ENCODE assay signal across 9 cellular contexts in genomic region chr9:107465467-107466451, GRCh38. TPM values are rescaled to one million over a fixed set of nuclear protein-coding genes. Genes with fewer than 3 reads are reported as not detected.
DNase-seq lines count a peak whose midpoint lies in the region; ATAC-seq and TF ChIP-seq lines count a peak whose summit lies in the region.
"Had no signal": no experiment of that assay in that cellular context is flagged by ENCODE, and none has a peak within 500 bp of the region (broad histone marks: within the 10 kb centered on the region; RNA-seq: fewer than 3 reads in every experiment).

No MANE protein-coding gene starts in this region.

- H4K5ac ChIP-seq in IMR-90 (ENCODE audit: low read depth, low read length), result no peak overlapping the region

- DNase-seq in D341Med (ENCODE audit: low spot score), result peak; percentile 87
- peak; percentile 33 for DNase-seq in IMR-90
- DNase-seq in adrenal gland, result peak; percentile 43 to 74 (median 68)
- DNase-seq in heart right ventricle, result peak; percentile 55 to 80
- peak; percentile 65 to 85 (median 77) for DNase-seq in ovary
- DNase-seq in SHP77 treated with DMSO at 0.1 percent for 48 hours (lab: John Stamatoyannopoulos, UW), result no peak

- no TSS peak for BruUV-seq in IMR-90 (replicated peaks; lab: Mats Ljungman, UMichigan)

- no peak for TF ChIP-seq POLR2A in IMR-90 (IDR thresholded peaks at IDR 0.05; ENCODE audit: low read depth, low read length)
- no peak for TF ChIP-seq POLR2A in adrenal gland (IDR thresholded peaks at IDR 0.05)
- no peak for TF ChIP-seq POLR2A in ovary (IDR thresholded peaks at IDR 0.05)

- H3K27ac ChIP-seq in IMR-90 (ENCODE audit: insufficient read depth, low read length) (no peak overlapping the region), adrenal gland (no peak overlapping the region), heart right ventricle (peak overlapping the region in 6 of 10 donors; percentile 28 to 66 (median 53)), ovary (no peak overlapping the region)
- H3K27ac ChIP-seq: SJSA1 had no signal

- H3K4me3 ChIP-seq in IMR-90 (ENCODE audit: insufficient read depth, low read depth, low read length) (peak overlapping the region; percentile 48), adrenal gland (peak overlapping the region in 3 of 4 donors; percentile 33 to 60 (median 40)), heart right ventricle (peak overlapping the region; percentile 30 to 76 (median 64)), ovary (peak overlapping the region; percentile 44)
- H3K4me3 ChIP-seq: SJSA1 had no signal

- intact Hi-C loops in IMR-90 (cut with micrococcal nuclease) (loop anchor here (1.0 to 5.0 kb wide), 3 partner anchors 807 to 1296 kb away; no protein-coding TSS in a partner anchor), adrenal gland (cut with DNase I) (loop anchor here (5.0 kb wide), 2 partner anchors 1097 to 1102 kb away; no protein-coding TSS in a partner anchor), heart right ventricle (cut with DNase I) (loop anchor here (1.0 to 10.0 kb wide), 9 partner anchors 807 to 1297 kb away; no protein-coding TSS in a partner anchor), ovary (cut with DNase I) (loop anchor here in 3 of 4 donors (5.0 to 10.0 kb wide), 3 partner anchors 969 to 1102 kb away; no protein-coding TSS in a partner anchor)

- H3K4me1 ChIP-seq in IMR-90 (ENCODE audit: control insufficient read depth, insufficient read depth, low read length) (no peaks in the 10 kb centered on the region), adrenal gland (replicated peaks in 1 of 2) (peaks cover 10 to 13% of the 10 kb centered on the region in 2 donors), heart right ventricle (peaks cover 0 to 14% (median 6%) of the 10 kb centered on the region in 9 donors), ovary (ENCODE audit: insufficient read depth) (no peaks in the 10 kb centered on the region)

- TF ChIP-seq RAD21 in IMR-90 (IDR thresholded peaks at IDR 0.05; ENCODE audit: low read length), result peak; percentile 85

- H2BK120ac ChIP-seq in IMR-90 (ENCODE audit: low read depth, low read length), result no peak overlapping the region

- H2AFZ ChIP-seq in IMR-90 (replicated peaks; ENCODE audit: low read length, poor library complexity), result peak overlapping the region; percentile 95

- no peak overlapping the region for H2BK5ac ChIP-seq in IMR-90 (ENCODE audit: low read depth, low read length, poor library complexity, severe bottlenecking)

- TF ChIP-seq EP300 in ovary (IDR thresholded peaks at IDR 0.05), result no peak

- H3K23ac ChIP-seq in IMR-90 (ENCODE audit: low read depth, low read length), result peak overlapping the region; percentile 21

- no peak overlapping the region; the same call in 1 of the 2 replicates for H3K14ac ChIP-seq in IMR-90 (replicated peaks; ENCODE audit: low read depth, low read length)

- peak; percentile 83 for TF ChIP-seq CTCF in IMR-90 (conservative IDR thresholded peaks at IDR 0.05; ENCODE audit: low read depth, low read length)
- peak; percentile 42 to 92 (median 70) for TF ChIP-seq CTCF in adrenal gland (IDR thresholded peaks at IDR 0.05)
- TF ChIP-seq CTCF in heart right ventricle (IDR thresholded peaks at IDR 0.05), result peak; percentile 82 to 97 (median 94)
- TF ChIP-seq CTCF in ovary (IDR thresholded peaks at IDR 0.05), result peak; percentile 85 to 90 (median 85)

- no peak overlapping the region for H3K56ac ChIP-seq in IMR-90 (ENCODE audit: extremely low read depth, insufficient read depth, low read length)

- dilution Hi-C loops in IMR-90 (cut with HindIII; ENCODE audit: low sequenced_read_pairs, unreplicated experiment), result no loop called here

- H3K27me3 ChIP-seq in IMR-90 (ENCODE audit: control insufficient read depth, insufficient read depth, low read length), result peaks cover 4% of the 10 kb centered on the region
- H3K27me3 ChIP-seq in adrenal gland, result peaks cover 6% of the 10 kb centered on the region
- H3K27me3 ChIP-seq in heart right ventricle, result peaks cover 0 to 20% (median 0%) of the 10 kb centered on the region in 7 donors
- H3K27me3 ChIP-seq in ovary, result no peaks in the 10 kb centered on the region
- H3K27me3 ChIP-seq: SJSA1 had no signal

- H3K9me1 ChIP-seq in IMR-90 (ENCODE audit: insufficient read depth, low read length), result no peaks in the 10 kb centered on the region; the same call in 1 of the 2 replicates

- H3K9me3 ChIP-seq in IMR-90 (ENCODE audit: control insufficient read depth, insufficient read depth, low read length) (no peaks in the 10 kb centered on the region), adrenal gland (replicated peaks in 1 of 3) (no peaks in the 10 kb centered on the region), heart right ventricle (peaks cover 0 to 10% (median 2%) of the 10 kb centered on the region in 11 donors), ovary (no peaks in the 10 kb centered on the region)
- H3K9me3 ChIP-seq: SJSA1 had no signal

- no peaks in the 10 kb centered on the region for H4K20me1 ChIP-seq in IMR-90 (ENCODE audit: insufficient read depth, low read length)

- no peak overlapping the region for H4K91ac ChIP-seq in IMR-90 (ENCODE audit: insufficient read depth, low read depth, low read length)

- POLR2A ChIA-PET in IMR-90 (lab: Charles Lee; ENCODE audit: unreplicated experiment), result no interaction called here

- no peak overlapping the region for H2AK5ac ChIP-seq in IMR-90 (ENCODE audit: low read depth, low read length)

- CTCF ChIA-PET in IMR-90 (lab: Yijun Ruan, JAX), result interaction anchor here (0.5 to 1.4 kb wide), 21 partner anchors 13 to 1489 kb away, joined by 3 to 6 read pairs (median 3); no protein-coding TSS in a partner anchor

- H4K8ac ChIP-seq in IMR-90 (ENCODE audit: low read depth in 2 of 2, low read length in 2 of 2), result peak overlapping the region in 1 of 2 experiments; percentile 5; a peak in 1 of 4 replicates

- H2BK20ac ChIP-seq in IMR-90 (ENCODE audit: low read depth, low read length), result no peak overlapping the region

- peak overlapping the region; percentile 45 for H2AK9ac ChIP-seq in IMR-90 (replicated peaks; ENCODE audit: low read depth, low read length, poor library complexity)

- in situ Hi-C loops in IMR-90 (cut with MboI; ENCODE audit: low sequenced_read_pairs), result no loop called here

- peak overlapping the region; percentile 15; the same call in 1 of the 2 replicates for H3K9ac ChIP-seq in IMR-90 (ENCODE audit: low read depth, low read length)

- no peak overlapping the region; the same call in 1 of the 2 replicates for H3K18ac ChIP-seq in IMR-90 (ENCODE audit: low read depth, low read length)

- WGBS in IMR-90 (ENCODE audit: extremely low coverage in 2 of 2, insufficient read length in 1 of 2), 2 experiments, result 1% methylated on average over 15 of the region's 75 CpGs; no CpG with 5 or more reads in 1 of the 2 experiments
- 7 to 25% (median 7%) methylated on average over 26 to 75 of the region's 75 CpGs for WGBS in adrenal gland, 4 donors
- WGBS in heart right ventricle, 2 donors, result 2 to 3% methylated on average over 61 to 75 of the region's 75 CpGs
- 2 to 5% (median 4%) methylated on average over 69 to 75 of the region's 75 CpGs for WGBS in ovary, 3 donors

- H2BK15ac ChIP-seq in IMR-90 (ENCODE audit: low read depth, low read length), result no peak overlapping the region

- H3K79me1 ChIP-seq in IMR-90 (ENCODE audit: low read depth in 1 of 2, low read length in 2 of 2), result no peaks in the 10 kb centered on the region

- H3K4ac ChIP-seq in IMR-90 (ENCODE audit: low read depth, low read length), result 0 out of 2 replicates have a peak overlapping the region, but pooled peaks have one; percentile 56

- ATAC-seq in GM21367 (IDR thresholded peaks at IDR 0.05; ENCODE audit: unreplicated experiment), result peak; percentile 94
- ATAC-seq in IMR-90 (ENCODE audit: low read depth), result peak; percentile 99
- ATAC-seq in heart right ventricle, result peak; percentile 97 to 99 (median 98)
- ATAC-seq in HG03378 (IDR thresholded peaks at IDR 0.05; ENCODE audit: unreplicated experiment), result no peak

- no peaks in the 10 kb centered on the region for H3K36me3 ChIP-seq in IMR-90 (ENCODE audit: control insufficient read depth, insufficient read depth, low read length)
- no peaks in the 10 kb centered on the region for H3K36me3 ChIP-seq in adrenal gland (replicated peaks in 1 of 2)
- no peaks in the 10 kb centered on the region for H3K36me3 ChIP-seq in heart right ventricle
- H3K36me3 ChIP-seq in ovary, result no peaks in the 10 kb centered on the region
- H3K36me3 ChIP-seq: SJSA1 had no signal

- peak overlapping the region; percentile 82 for H3K4me2 ChIP-seq in IMR-90 (ENCODE audit: low read depth, low read length)

TF ChIP-seq in IMR-90, 13 proteins besides CTCF, POLR2A, EP300 and RAD21 (continues in another document):
- TF ChIP-seq MAZ (IDR thresholded peaks at IDR 0.05; ENCODE audit: borderline replicate concordance, low read depth, low read length) (peak; percentile 53; the same call in 1 of the 2 replicates), MAFK (IDR thresholded peaks at IDR 0.05; ENCODE audit: low read depth, low read length) (no peak), USF2 (IDR thresholded peaks at IDR 0.05; ENCODE audit: low read depth, low read length) (no peak), ELK1 (IDR thresholded peaks at IDR 0.05; ENCODE audit: borderline replicate concordance, low read depth, low read length) (no peak), SMC3 (IDR thresholded peaks at IDR 0.05; ENCODE audit: low read depth, low read length) (peak; percentile 63)

RNA-seq across cellular contexts. Expression of gene KLF4, which starts 23.8 kb away (rescaled TPM):
- total RNA-seq in IMR-90 (2012; rRNA removed), result 1.3 and 2.2 TPM in 2 replicates
- polyA plus RNA-seq in IMR-90 (2012; rRNA removed), result 3.8 and 6.9 TPM in 2 replicates
- 4.7 and 21.8 TPM in 2 replicates for polyA plus RNA-seq in IMR-90 (2012; cell fraction: cytosol; rRNA removed)
- polyA plus RNA-seq in IMR-90 (2012; cell fraction: nucleus; rRNA removed; ENCODE audit: low replicate concordance), result 84.7 and 96.7 TPM in 2 replicates
- total RNA-seq in adrenal gland, result 10 to 100 TPM in 7 of 8 donors, 1 to 10 TPM in 1; 6.3 to 58.3 (median 18.0) TPM
- polyA plus RNA-seq in adrenal gland, result 10 to 100 TPM in 1 of 3 donors, 1 to 10 TPM in 2; 6.9 to 14.2 (median 8.7) TPM
- total RNA-seq in heart right ventricle, result 10 to 100 TPM; 16.7 to 62.2 (median 31.0) TPM
- polyA plus RNA-seq in heart right ventricle, result 10 to 100 TPM; 19.1 to 23.2 TPM
- total RNA-seq in ovary, result 100 to 1,000 TPM in 2 of 7 donors, 10 to 100 TPM in 5; 29.2 to 138 (median 71.2) TPM
- polyA plus RNA-seq in ovary, result 10 to 100 TPM; 30.1 to 40.7 TPM

Comparison
In these comparisons a context has a peak if more than half of its experiments do, and no peak if none do; other contexts are left out.
1. H3K27ac ChIP-seq: peak in heart right ventricle (6 of 10); none in IMR-90 (single experiment), adrenal gland (0 of 5) and ovary (0 of 2).
2. Peak in every context shown above with its lines, with median percentiles within 50 percentile points of each other: H3K4me3 ChIP-seq and CTCF ChIP-seq.